9 cellular contexts compared by ENCODE assay signal in the genomic region with DNA sequence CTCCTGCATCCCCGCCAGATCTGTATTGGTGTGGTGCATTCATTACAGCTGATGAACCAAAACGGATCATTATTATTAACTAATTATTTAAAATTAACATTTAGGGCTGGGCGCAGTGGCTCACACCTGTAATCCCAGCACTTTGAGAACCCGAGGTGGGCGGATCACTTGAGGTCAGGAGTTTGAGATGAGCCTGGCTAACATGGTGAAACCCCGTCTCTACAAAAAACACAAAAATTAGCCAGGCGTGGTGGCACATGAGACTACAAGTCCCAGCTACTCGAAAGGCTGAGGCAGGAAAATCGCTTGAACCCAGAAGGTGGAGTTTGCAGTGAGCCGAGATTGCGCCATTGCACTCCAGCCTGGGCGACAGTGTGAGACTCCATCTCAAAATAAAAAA. TPM values are rescaled to one million over a fixed set of nuclear protein-coding genes. Genes with fewer than 3 reads are reported as not detected.
DNase-seq lines count a peak whose midpoint lies in the region; ATAC-seq, FAIRE-seq and TF ChIP-seq lines count a peak whose summit lies in the region.
"Not testable (repeated sequence)": the region's sequence is repeated elsewhere in the genome, so short reads cannot be mapped to it uniquely, and the experiment has no call there.
"Had no signal": no experiment of that assay in that cellular context is flagged by ENCODE, and none has a peak within 500 bp of the region (broad histone marks: within the 10 kb centered on the region; RNA-seq: fewer than 3 reads in every experiment).

No MANE protein-coding gene starts in this region.

- H4K20me1 ChIP-seq in PC-9 (ENCODE audit: insufficient read depth); keratinocyte (ENCODE audit: control insufficient read depth, extremely low read depth, insufficient read depth, low read length): not testable (repeated sequence)

- not testable (repeated sequence) for H3K4me3 ChIP-seq in PC-9; keratinocyte (ENCODE audit: control insufficient read depth in 2 of 3, extremely low read depth in 1 of 3, insufficient read depth in 2 of 3, low read depth in 1 of 3, low read length in 3 of 3); thyroid gland (replicated peaks in 1 of 3)

- POLR2A ChIA-PET in PC-9 (lab: Charles Lee; ENCODE audit: unreplicated experiment); RWPE1 (lab: Yijun Ruan, JAX; ENCODE audit: low non-redundant PET): not testable (repeated sequence)

- FAIRE-seq in keratinocyte (lab: Jason Lieb, UNC): not testable (repeated sequence)

- not testable (repeated sequence) for TF ChIP-seq POLR2A in thyroid gland (IDR thresholded peaks at IDR 0.05)

- not testable (repeated sequence) for TF ChIP-seq CTCF in PC-9 (conservative IDR thresholded peaks at IDR 0.05); RWPE1 (conservative IDR thresholded peaks at IDR 0.05; ENCODE audit: low read depth); foreskin keratinocyte (conservative IDR thresholded peaks at IDR 0.05); keratinocyte (optimal IDR thresholded peaks at IDR 0.05 in 1 of 3, IDR thresholded peaks at IDR 0.05 in 1 of 3, conservative IDR thresholded peaks at IDR 0.05 in 1 of 3; ENCODE audit: extremely low read depth in 1 of 3, insufficient read depth in 2 of 3, low read length in 3 of 3); thyroid gland (IDR thresholded peaks at IDR 0.05)

- BruUV-seq in PC-9 (replicated peaks; lab: Mats Ljungman, UMichigan): not testable (repeated sequence)

- in situ Hi-C loops in Caki2 (cut with HindIII; ENCODE audit: low pct_unique_long_range_greater_than_20kb, low sequenced_read_pairs): not testable (repeated sequence)

- H3K27ac ChIP-seq in PC-9: peak overlapping the region; percentile 99
- H3K27ac ChIP-seq in RWPE1: peak overlapping the region; percentile 92
- H3K27ac ChIP-seq in foreskin keratinocyte: peak overlapping the region; percentile 95
- peak overlapping the region; percentile 92 for H3K27ac ChIP-seq in keratinocyte (ENCODE audit: control insufficient read depth, insufficient read depth, low read length)
- H3K27ac ChIP-seq in thyroid gland: peak overlapping the region in 2 of 3 donors; percentile 15 to 53

- peak overlapping the region; percentile 72 for H3K4me2 ChIP-seq in PC-9
- not testable (repeated sequence) for H3K4me2 ChIP-seq in keratinocyte (ENCODE audit: control insufficient read depth, extremely low read depth, insufficient read depth, low read depth, low read length)

- H3K27me3 ChIP-seq in PC-9 (ENCODE audit: insufficient read depth, low read depth); foreskin keratinocyte; keratinocyte (ENCODE audit: control insufficient read depth, extremely low read depth, insufficient read depth, low read length); thyroid gland: not testable (repeated sequence)

- CTCF ChIA-PET in PC-9 (lab: Charles Lee): interaction anchor here (0.6 kb wide), 1 partner anchor 596 kb away, joined by 3 read pairs; no protein-coding TSS in a partner anchor
- CTCF ChIA-PET in RWPE1 (lab: Yijun Ruan, JAX): interaction anchor here (1.7 kb wide), 1 partner anchor 173 kb away, joined by 10 read pairs; no protein-coding TSS in a partner anchor

- H3F3A ChIP-seq in PC-9 (ENCODE audit: insufficient read depth, low read depth): peaks cover 45% of the 10 kb centered on the region

- H3K79me2 ChIP-seq in PC-9 (ENCODE audit: low read depth); keratinocyte (ENCODE audit: control insufficient read depth, insufficient read depth, low read length): not testable (repeated sequence)

- H3K9me2 ChIP-seq in PC-9 (ENCODE audit: insufficient read depth): not testable (repeated sequence)

- H3K36me3 ChIP-seq in PC-9 (ENCODE audit: low read depth); keratinocyte (ENCODE audit: control insufficient read depth in 2 of 2, extremely low read depth in 1 of 2, insufficient read depth in 2 of 2, low read length in 2 of 2); thyroid gland: not testable (repeated sequence)

- H3K9me3 ChIP-seq in PC-9 (ENCODE audit: insufficient read depth, low read depth); keratinocyte (ENCODE audit: control insufficient read depth, low read depth, low read length); thyroid gland: not testable (repeated sequence)

- not testable (repeated sequence) for ATAC-seq in foreskin keratinocyte

- H2AFZ ChIP-seq in PC-9; keratinocyte (ENCODE audit: control insufficient read depth, low read length): not testable (repeated sequence)

- H3K4me1 ChIP-seq in PC-9 (replicated peaks; ENCODE audit: insufficient read depth) (peaks cover 46% of the 10 kb centered on the region), foreskin keratinocyte (peaks cover 26% of the 10 kb centered on the region), keratinocyte (ENCODE audit: control insufficient read depth, extremely low read depth, insufficient read depth, low read length) (peaks cover 45% of the 10 kb centered on the region), thyroid gland (peaks cover 12% of the 10 kb centered on the region in 2 donors)

- dilution Hi-C loops in keratinocyte (cut with MboI; ENCODE audit: extremely low pct_ligation_motif_present, low sequenced_read_pairs): not testable (repeated sequence)

- DNase-seq in Caki2 (ENCODE audit: low read depth): peak; percentile 45
- DNase-seq in PC-9; RWPE1 (ENCODE audit: low spot score); foreskin keratinocyte; keratinocyte (ENCODE audit: low read depth, low spot score): not testable (repeated sequence)
- peak; percentile 83 for DNase-seq in thyroid gland

- 45 to 47% methylated on average over 12 of the region's 12 CpGs for WGBS in thyroid gland, 2 donors

- intact Hi-C loops in PC-9 (cut with micrococcal nuclease; ENCODE audit: unreplicated experiment); thyroid gland (cut with DNase I): not testable (repeated sequence)

- H3K9ac ChIP-seq in keratinocyte (ENCODE audit: control insufficient read depth, extremely low read depth, insufficient read depth, low read length): not testable (repeated sequence)

- H3K9me1 ChIP-seq in keratinocyte (ENCODE audit: control insufficient read depth, extremely low read depth, insufficient read depth, low read length): not testable (repeated sequence)

RNA-seq across cellular contexts. Expression of gene RIPK4, which starts 18.4 kb away (rescaled TPM):
- total RNA-seq in Caki2 (2014; rRNA removed; shearing (Covaris generic); ENCODE audit: low replicate concordance): 41.2 and 42.2 TPM in 2 replicates
- total RNA-seq in PC-9 (2021): 30.1 and 39.3 TPM in 2 replicates
- 33.2 and 40.9 TPM in 2 replicates for total RNA-seq in foreskin keratinocyte
- 18.9 and 23.8 TPM in 2 replicates for polyA plus RNA-seq in foreskin keratinocyte
- polyA plus RNA-seq in keratinocyte: 16.6 to 23.4 TPM (median 18.4 TPM) in 3 replicates
- 11.0 TPM for polyA plus RNA-seq in keratinocyte (2011; ENCODE audit: low read depth)
- 13.0 and 20.1 TPM in 2 replicates for polyA plus RNA-seq in keratinocyte (2011; cell fraction: cytosol; rRNA removed)
- polyA plus RNA-seq in keratinocyte (2011; cell fraction: nucleus; rRNA removed): 54.2 and 65.2 TPM in 2 replicates
- polyA plus RNA-seq in keratinocyte (2012; ENCODE audit: low replicate concordance): 30.8 and 35.3 TPM in 2 replicates
- polyA minus RNA-seq in keratinocyte: 28.0 to 48.3 TPM (median 30.7 TPM) in 3 replicates
- polyA minus RNA-seq in keratinocyte (2011; cell fraction: cytosol; rRNA and poly(A)+ RNA removed): 40.3 TPM
- 80.7 and 89.5 TPM in 2 replicates for polyA minus RNA-seq in keratinocyte (2011; cell fraction: nucleus; rRNA and poly(A)+ RNA removed)
- 10 to 100 TPM; 15.3 to 24.7 (median 22.6) TPM for total RNA-seq in thyroid gland
- total RNA-seq: G401 had no signal
- polyA plus RNA-seq: AG04450, GM12878 had no signal

Comparison
In these comparisons a context has a peak if more than half of its experiments do, and no peak if none do; other contexts are left out.
1. H3K27ac ChIP-seq: peak in every context shown above with its lines; median percentile 99 in PC-9; 95 in foreskin keratinocyte; 92 in RWPE1; 92 in keratinocyte; 34 in thyroid gland.